In genomic region chr10:63629363-63630084, GRCh38 we compare ENCODE assay signal across 8 cellular contexts.
A peak's percentile ranks its signal among the peaks of the same experiment; 100 is the strongest.
DNase-seq lines count a peak whose midpoint lies in the region; ATAC-seq and TF ChIP-seq lines count a peak whose summit lies in the region.

No MANE protein-coding gene starts in this region.

- 2% methylated on average over 18 of the region's 24 CpGs for WGBS in right lobe of liver (ENCODE audit: insufficient coverage, low coverage, low lambda C conversion rate, missing lambda C conversion rate)

- no peaks in the 10 kb centered on the region for H3K36me3 ChIP-seq in BLaER1
- H3K36me3 ChIP-seq in right lobe of liver = no peaks in the 10 kb centered on the region

- intact Hi-C loops in dorsolateral prefrontal cortex (cut with DNase I) (loop anchor here (1.0 to 10.0 kb wide), 10 partner anchors 83 to 462 kb away; partner anchors contain the start of genes JMJD1C (in 2 of the 2) and REEP3 (in 2 of the 2)), right lobe of liver (cut with DNase I) (loop anchor here in 1 of 2 donors (5.0 kb wide), 1 partner anchor 83 kb away; no protein-coding TSS in a partner anchor)

- H3K4me3 ChIP-seq in BLaER1 (peak overlapping the region; percentile 71), dorsolateral prefrontal cortex (peak overlapping the region; percentile 53 to 84 (median 75)), right lobe of liver (peak overlapping the region; percentile 71 to 75 (median 73))

- no peak for TF ChIP-seq POLR2A in right lobe of liver (IDR thresholded peaks at IDR 0.05)

- H3K4me1 ChIP-seq in BLaER1 = peaks cover 53% of the 10 kb centered on the region
- peaks cover 0 to 20% (median 4%) of the 10 kb centered on the region in 4 donors for H3K4me1 ChIP-seq in right lobe of liver

- H4K20me1 ChIP-seq in BLaER1 = no peaks in the 10 kb centered on the region

- H3K9ac ChIP-seq in BLaER1 = peak overlapping the region; percentile 78

- ATAC-seq in HG03457 (IDR thresholded peaks at IDR 0.05; ENCODE audit: unreplicated experiment) (peak; percentile 44), right lobe of liver (peak; percentile 57 to 70 (median 62))

- DNase-seq in GM19240 (ENCODE audit: insufficient read length, low spot score) = peak; percentile 35
- peak; percentile 80 for DNase-seq in NCI-H510A treated with DMSO at 0.1 percent for 48 hours (lab: John Stamatoyannopoulos, UW)
- DNase-seq in activated CD4-positive, alpha-beta T cell treated with anti-CD3 and anti-CD28 coated beads, Interleukin-2, amount 50 U/mL, for 24 hours (ENCODE audit: low read depth in 1 of 2, low spot score in 1 of 2) = peak; percentile 50 to 69
- DNase-seq in dorsolateral prefrontal cortex = peak; percentile 91 to 97 (median 96)
- DNase-seq in right lobe of liver = peak; percentile 93 to 95 (median 94)
- DNase-seq in stimulated activated CD4-positive, alpha-beta T cell treated with anti-CD3 and anti-CD28 coated beads, Interleukin-4, amount 100 ng/mL, for 24 hours = peak; percentile 81

- H3K27ac ChIP-seq in BLaER1 (peak overlapping the region; percentile 91), dorsolateral prefrontal cortex (peak overlapping the region; percentile 73 to 99 (median 95)), right lobe of liver (peak overlapping the region; percentile 90 to 93 (median 92))

- no peaks in the 10 kb centered on the region for H3K9me3 ChIP-seq in BLaER1
- no peaks in the 10 kb centered on the region for H3K9me3 ChIP-seq in right lobe of liver

- H3K4me2 ChIP-seq in BLaER1 = peak overlapping the region; percentile 82

- no peaks in the 10 kb centered on the region for H3K27me3 ChIP-seq in BLaER1
- no peaks in the 10 kb centered on the region for H3K27me3 ChIP-seq in dorsolateral prefrontal cortex
- H3K27me3 ChIP-seq in right lobe of liver = no peaks in the 10 kb centered on the region

- TF ChIP-seq CTCF in dorsolateral prefrontal cortex (IDR thresholded peaks at IDR 0.05 in 54 of 56, conservative IDR thresholded peaks at IDR 0.05 in 2 of 56; ENCODE audit: low read depth in 1 of 56, partially characterized antibody in 56 of 56) (peak; percentile 42 to 89 (median 74)), right lobe of liver (IDR thresholded peaks at IDR 0.05) (peak; percentile 67 to 80 (median 74))

Comparison
In these comparisons a context has a peak if more than half of its experiments do, and no peak if none do; other contexts are left out.
1. Peak in every context shown above with its lines: DNase-seq, ATAC-seq, H3K4me3 ChIP-seq and H3K27ac ChIP-seq.
2. DNase-seq: peak in every context shown above with its lines; median percentile 96 in dorsolateral prefrontal cortex; 94 in right lobe of liver; 81 in stimulated activated CD4-positive, alpha-beta T cell treated with anti-CD3 and anti-CD28 coated beads, Interleukin-4, amount 100 ng/mL, for 24 hours; 80 in NCI-H510A treated with DMSO at 0.1 percent for 48 hours; 60 in activated CD4-positive, alpha-beta T cell treated with anti-CD3 and anti-CD28 coated beads, Interleukin-2, amount 50 U/mL, for 24 hours; 35 in GM19240.